ENCODE assay signal across 8 cellular contexts in the genomic region with DNA sequence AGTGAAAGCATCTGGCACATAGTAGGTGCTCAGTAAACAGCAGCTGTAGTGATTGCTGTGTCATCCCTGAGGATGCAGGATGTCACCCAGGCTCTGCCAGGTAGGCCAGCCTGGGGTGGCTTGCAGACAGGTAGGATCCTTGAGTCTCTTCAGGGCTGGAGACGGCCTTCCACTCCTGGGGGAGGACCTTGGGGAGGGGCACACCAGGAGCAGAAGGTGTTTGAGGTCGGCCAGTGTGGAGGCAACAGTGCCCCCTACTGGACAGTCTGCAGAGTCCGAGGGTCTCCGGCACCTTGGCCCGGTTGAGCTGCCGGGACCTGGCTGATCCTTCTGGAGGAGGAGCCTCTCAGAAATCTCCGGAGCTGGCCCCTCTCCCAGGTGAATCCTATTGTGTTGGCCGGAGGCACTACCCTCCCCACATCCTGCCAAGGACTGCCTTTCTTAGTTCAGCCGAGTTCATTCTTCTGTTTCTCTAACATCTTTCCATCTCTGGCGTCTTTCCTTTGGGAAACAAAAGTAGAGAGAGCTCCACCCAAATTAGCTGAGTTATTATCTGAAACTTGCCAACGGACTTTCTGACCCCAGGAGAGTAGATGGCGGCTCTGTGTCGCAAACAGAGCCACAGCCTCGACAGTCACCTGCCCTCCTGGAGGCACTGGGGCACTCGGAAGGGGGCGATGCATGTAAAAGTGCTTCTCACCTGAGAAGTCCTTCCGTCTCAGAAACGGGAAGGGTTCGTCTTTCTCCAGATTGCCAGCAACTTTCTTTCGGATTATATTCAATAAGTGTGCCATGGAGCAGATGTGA. TPM values are rescaled to one million over a fixed set of nuclear protein-coding genes. Genes with fewer than 3 reads are reported as not detected.
DNase-seq lines count a peak whose midpoint lies in the region; ATAC-seq and TF ChIP-seq lines count a peak whose summit lies in the region.

No MANE protein-coding gene starts in this region.

- intact Hi-C loops in right lobe of liver (cut with DNase I), result no loop called here

- DNase-seq in AG08396 (ENCODE audit: low spot score) (peak; percentile 28), Peyer's patch (peak; percentile 28 to 81 (median 68)), caudate nucleus (lab: John Stamatoyannopoulos, UW) (peak in 12 of 61 donors; percentile 3 to 49 (median 14)), right lobe of liver (peak in 2 of 3 donors; percentile 58 to 62), substantia nigra (lab: John Stamatoyannopoulos, UW) (peak in 18 of 49 donors; percentile 7 to 51 (median 17)), NCI-H1048 (lab: John Stamatoyannopoulos, UW) (no peak), DMS153 treated with DMSO at 0.1 percent for 48 hours (lab: John Stamatoyannopoulos, UW; ENCODE audit: unreplicated experiment) (no peak)

- TF ChIP-seq CTCF in Peyer's patch (IDR thresholded peaks at IDR 0.05) (peak in 5 of 6 experiments; percentile 42 to 73 (median 65)), right lobe of liver (IDR thresholded peaks at IDR 0.05) (peak; percentile 27 to 70 (median 56))

- no peaks in the 10 kb centered on the region for H3K36me3 ChIP-seq in Peyer's patch
- no peaks in the 10 kb centered on the region for H3K36me3 ChIP-seq in right lobe of liver

- H3K27ac ChIP-seq in Peyer's patch (no peak overlapping the region), caudate nucleus (ENCODE audit: low read depth, low read length) (peak overlapping the region; percentile 95), right lobe of liver (peak overlapping the region in 1 of 3 donors; percentile 37), substantia nigra (ENCODE audit: low read depth, low read length, poor library complexity, severe bottlenecking) (peak overlapping the region; percentile 98)

- ATAC-seq in GM19351 (IDR thresholded peaks at IDR 0.05; ENCODE audit: unreplicated experiment) (peak; percentile 62), right lobe of liver (peak; percentile 34 to 73 (median 50))

- H3K27me3 ChIP-seq in Peyer's patch (no peaks in the 10 kb centered on the region), right lobe of liver (no peaks in the 10 kb centered on the region)

- TF ChIP-seq POLR2A in Peyer's patch (IDR thresholded peaks at IDR 0.05) (no peak), right lobe of liver (IDR thresholded peaks at IDR 0.05) (no peak)

- H3K4me1 ChIP-seq in Peyer's patch (peaks cover 0 to 6% (median 0%) of the 10 kb centered on the region in 4 donors), right lobe of liver (peaks cover 0 to 24% (median 6%) of the 10 kb centered on the region in 4 donors)

- WGBS in right lobe of liver (ENCODE audit: insufficient coverage, low coverage, low lambda C conversion rate, missing lambda C conversion rate), result 50% methylated on average over 12 of the region's 20 CpGs

- H3K9me3 ChIP-seq in Peyer's patch (no peaks in the 10 kb centered on the region), right lobe of liver (no peaks in the 10 kb centered on the region)

- H3K4me3 ChIP-seq in Peyer's patch (no peak overlapping the region), right lobe of liver (no peak overlapping the region)

RNA-seq across cellular contexts. Expression of a gene that starts 41.9 kb away (rescaled TPM):
- total RNA-seq in Peyer's patch (10 to 100 TPM; 18.7 to 38.8 (median 36.4) TPM), right lobe of liver (10 to 100 TPM; 18.4 to 91.8 (median 47.8) TPM)

Comparison
In these comparisons a context has a peak if more than half of its experiments do, and no peak if none do; other contexts are left out.
1. DNase-seq: peak in AG08396 (single experiment), Peyer's patch (3 of 3) and right lobe of liver (2 of 3); none in NCI-H1048 (single experiment) and DMS153 treated with DMSO at 0.1 percent for 48 hours (single experiment).
2. H3K27ac ChIP-seq: peak in caudate nucleus (single experiment) and substantia nigra (single experiment); none in Peyer's patch (0 of 4).